ENCODE assay signal across 8 cellular contexts in genomic region chr3:39216176-39216790, GRCh38. TPM values are rescaled to one million over a fixed set of nuclear protein-coding genes. Genes with fewer than 3 reads are reported as not detected.
DNase-seq lines count a peak whose midpoint lies in the region; ATAC-seq and TF ChIP-seq lines count a peak whose summit lies in the region.

No MANE protein-coding gene starts in this region.

- no peak overlapping the region for H3K4me3 Mint-ChIP-seq in H9

- H4K8ac ChIP-seq in H9 (replicated peaks; ENCODE audit: insufficient read length, low read depth, low read length) = no peak overlapping the region

- H4K91ac ChIP-seq in H9 (ENCODE audit: insufficient read length, low read depth, low read length) = no peak overlapping the region

- peak overlapping the region in 8 of 11 experiments; percentile 9 to 70 (median 58); a peak in 13 of 22 replicates for H3K9ac ChIP-seq in BLaER1 treated with 17β-estradiol and CSF1 and Interleukin-3, amounts not matched to agents 10 nM and 100 nM
- H3K9ac ChIP-seq in H9 (ENCODE audit: extremely low read depth, insufficient read length, low read length) = no peak overlapping the region

- H3K36me3 Mint-ChIP-seq in H9 (ENCODE audit: insufficient read depth in 1 of 3, low read depth in 3 of 3) = no peaks in the 10 kb centered on the region

- H3K4me1 ChIP-seq in BLaER1 treated with 17β-estradiol and CSF1 and Interleukin-3, amounts not matched to agents 10 nM and 100 nM = peaks cover 34 to 95% (median 59%) of the 10 kb centered on the region in 10 experiments
- H3K4me1 ChIP-seq in H9 (ENCODE audit: insufficient read depth, low read length) = peaks cover 4% of the 10 kb centered on the region; the same call in 1 of the 2 replicates

- no peak for TF ChIP-seq CTCF in H9 (conservative IDR thresholded peaks at IDR 0.05)

- no peak overlapping the region for H3K27ac Mint-ChIP-seq in H9

- no peak overlapping the region for H3K23ac ChIP-seq in H9 (ENCODE audit: insufficient read length, low read depth, low read length)

- H3T11ph ChIP-seq in H9 (ENCODE audit: low read length) = no peak overlapping the region

- H2BK5ac ChIP-seq in H9 (ENCODE audit: insufficient read length, low read length) = no peak overlapping the region

- no peak overlapping the region for H2AFZ ChIP-seq in H9 (ENCODE audit: low read length)

- no peak overlapping the region for H2BK15ac ChIP-seq in H9 (ENCODE audit: low read depth, low read length)

- peaks cover 5% of the 10 kb centered on the region; the same call in 1 of the 2 replicates for H3K27me3 Mint-ChIP-seq in H9 (ENCODE audit: low read depth)

- H3K4ac ChIP-seq in H9 (ENCODE audit: low read depth, low read length) = no peak overlapping the region

- no peaks in the 10 kb centered on the region for H3K36me3 ChIP-seq in BLaER1 treated with 17β-estradiol and CSF1 and Interleukin-3, amounts not matched to agents 10 nM and 100 nM

- H4K20me1 ChIP-seq in BLaER1 treated with 17β-estradiol and CSF1 and Interleukin-3, amounts not matched to agents 10 nM and 100 nM = no peaks in the 10 kb centered on the region
- H4K20me1 ChIP-seq in H9 (ENCODE audit: control insufficient read depth, insufficient read depth, insufficient read length) = peaks cover 2% of the 10 kb centered on the region

- no peak overlapping the region for H3K14ac ChIP-seq in H9 (ENCODE audit: insufficient read depth, low read length)

- H3K79me2 ChIP-seq in H9 (ENCODE audit: insufficient read depth, low read length) = no peaks in the 10 kb centered on the region

- peak overlapping the region in 2 of 10 experiments; percentile 9 to 42; a peak in 2 of 20 replicates for H3K4me3 ChIP-seq in BLaER1 treated with 17β-estradiol and CSF1 and Interleukin-3, amounts not matched to agents 10 nM and 100 nM

- peak overlapping the region; percentile 56 to 92 (median 85) for H3K4me2 ChIP-seq in BLaER1 treated with 17β-estradiol and CSF1 and Interleukin-3, amounts not matched to agents 10 nM and 100 nM
- H3K4me2 ChIP-seq in H9 (ENCODE audit: insufficient read depth, insufficient read length, low read length) = no peak overlapping the region

- in situ Hi-C loops in ACHN (cut with HindIII; ENCODE audit: low pct_ligation_motif_present, low pct_unique_long_range_greater_than_20kb, low sequenced_read_pairs) = no loop called here

- peak overlapping the region; percentile 19 to 85 (median 68); a peak in 18 of 22 replicates for H3K27ac ChIP-seq in BLaER1 treated with 17β-estradiol and CSF1 and Interleukin-3, amounts not matched to agents 10 nM and 100 nM
- no peak overlapping the region for H3K27ac ChIP-seq in H9 (ENCODE audit: insufficient read length, low read depth, low read length)

- H3K4me1 Mint-ChIP-seq in H9 = peaks cover 5 to 6% of the 10 kb centered on the region in 2 experiments

- H2BK120ac ChIP-seq in H9 (ENCODE audit: low read depth, low read length, poor library complexity, severe bottlenecking) = no peak overlapping the region

- no peaks in the 10 kb centered on the region for H3K9me3 ChIP-seq in BLaER1 treated with 17β-estradiol and CSF1 and Interleukin-3, amounts not matched to agents 10 nM and 100 nM (replicated peaks in 1 of 11)
- no peaks in the 10 kb centered on the region for H3K9me3 ChIP-seq in H9 (ENCODE audit: control insufficient read depth, low read depth, low read length)

- H2AK5ac ChIP-seq in H9 (ENCODE audit: insufficient read length, low read length) = no peak overlapping the region

- H2BK20ac ChIP-seq in H9 (ENCODE audit: low read depth, low read length, poor library complexity, severe bottlenecking) = no peak overlapping the region

- no peaks in the 10 kb centered on the region for H3K23me2 ChIP-seq in H9 (ENCODE audit: insufficient read length, low read depth, low read length, poor library complexity, severe bottlenecking)

- no peak overlapping the region for H3K18ac ChIP-seq in H9 (ENCODE audit: insufficient read length, low read depth, low read length)

- no peaks in the 10 kb centered on the region for H3K27me3 ChIP-seq in BLaER1 treated with 17β-estradiol and CSF1 and Interleukin-3, amounts not matched to agents 10 nM and 100 nM
- no peaks in the 10 kb centered on the region for H3K27me3 ChIP-seq in H9 (ENCODE audit: insufficient read depth, low read length)

- peak; percentile 99 for ATAC-seq in HG03066 (IDR thresholded peaks at IDR 0.05; ENCODE audit: low read depth, unreplicated experiment)

- H3K56ac ChIP-seq in H9 (ENCODE audit: insufficient read length, low read depth, low read length) = no peak overlapping the region

- no peaks in the 10 kb centered on the region for H3K79me1 ChIP-seq in H9 (ENCODE audit: insufficient read depth, low read depth, low read length, poor library complexity, severe bottlenecking)

- peak; percentile 61 for DNase-seq in GM19238 (ENCODE audit: insufficient read length, low spot score)
- peak; percentile 46 for DNase-seq in OCI-M1 (lab: John Stamatoyannopoulos, UW)
- DNase-seq in stimulated activated CD4-positive, alpha-beta T cell treated with anti-CD3 and anti-CD28 coated beads, Interleukin-12 subunit alpha, Interleukin-12 subunit beta, amount 100 ng/mL, for 4 hours = no peak
- no peak for DNase-seq in H9
- DNase-seq in cortex of kidney (lab: John Stamatoyannopoulos, UW) = no peak
- no peak for DNase-seq in ACHN

- H4K5ac ChIP-seq in H9 (ENCODE audit: insufficient read length, low read depth, low read length) = no peak overlapping the region

- H3K9me3 Mint-ChIP-seq in H9 = no peaks in the 10 kb centered on the region

- WGBS in H9 (ENCODE audit: extremely low coverage, insufficient read length, low lambda C conversion rate) = no CpG with 5 or more reads among the region's 2 CpGs

- no peak overlapping the region for H2BK12ac ChIP-seq in H9 (ENCODE audit: insufficient read length, low read depth, low read length)

RNA-seq across cellular contexts. Expression of gene XIRP1, which starts 23.9 kb away (rescaled TPM):
- total RNA-seq in H9 (2021) = not detected in 2 replicates

Comparison
In these comparisons a context has a peak if more than half of its experiments do, and no peak if none do; other contexts are left out.
1. DNase-seq: peak in GM19238 (single experiment) and OCI-M1 (single experiment); none in stimulated activated CD4-positive, alpha-beta T cell treated with anti-CD3 and anti-CD28 coated beads, Interleukin-12 subunit alpha, Interleukin-12 subunit beta, amount 100 ng/mL, for 4 hours (single experiment), H9 (single experiment), cortex of kidney (single experiment) and ACHN (single experiment).